Comparison of ENCODE assay signal across 16 cellular contexts in genomic region chr6:79377830-79378460, GRCh38.
DNase-seq lines count a peak whose midpoint lies in the region; ATAC-seq and TF ChIP-seq lines count a peak whose summit lies in the region.
"Had no signal": no experiment of that assay in that cellular context is flagged by ENCODE, and none has a peak within 500 bp of the region (broad histone marks: within the 10 kb centered on the region; RNA-seq: fewer than 3 reads in every experiment).

No MANE protein-coding gene starts in this region.

- H3K27ac Mint-ChIP-seq in progenitor cell of endocrine pancreas: peak overlapping the region; percentile 78
- no peak overlapping the region for H3K27ac Mint-ChIP-seq in effector memory CD8-positive, alpha-beta T cell
- H3K27ac Mint-ChIP-seq: natural killer cell, T-cell had no signal

- H3K4me3 Mint-ChIP-seq in progenitor cell of endocrine pancreas (ENCODE audit: low read depth): peak overlapping the region; percentile 45
- H3K4me3 Mint-ChIP-seq in effector memory CD8-positive, alpha-beta T cell: no peak overlapping the region
- H3K4me3 Mint-ChIP-seq: natural killer cell, T-cell had no signal

- H3K4me1 Mint-ChIP-seq in progenitor cell of endocrine pancreas (ENCODE audit: low read depth): peaks cover 23% of the 10 kb centered on the region
- no peaks in the 10 kb centered on the region for H3K4me1 Mint-ChIP-seq in effector memory CD8-positive, alpha-beta T cell (ENCODE audit: low read depth in 2 of 2)
- H3K4me1 Mint-ChIP-seq: natural killer cell had no signal

- ATAC-seq in HG03175 (IDR thresholded peaks at IDR 0.05; ENCODE audit: unreplicated experiment) (peak; percentile 49), HG02623 (IDR thresholded peaks at IDR 0.05; ENCODE audit: unreplicated experiment) (no peak)
- no peak for ATAC-seq in effector memory CD8-positive, alpha-beta T cell (replicated peaks)
- ATAC-seq: natural killer cell, T-cell had no signal

- TF ChIP-seq CTCF in choroid plexus epithelial cell (conservative IDR thresholded peaks at IDR 0.05; ENCODE audit: low read depth, low read length): no peak
- TF ChIP-seq CTCF in progenitor cell of endocrine pancreas (IDR thresholded peaks at IDR 0.05; ENCODE audit: unreplicated experiment): no peak

- H3K27me3 Mint-ChIP-seq in progenitor cell of endocrine pancreas: no peaks in the 10 kb centered on the region
- H3K27me3 Mint-ChIP-seq in effector memory CD8-positive, alpha-beta T cell: no peaks in the 10 kb centered on the region

- H3K9me3 Mint-ChIP-seq in progenitor cell of endocrine pancreas (ENCODE audit: low read depth): no peaks in the 10 kb centered on the region
- no peaks in the 10 kb centered on the region for H3K9me3 Mint-ChIP-seq in effector memory CD8-positive, alpha-beta T cell
- H3K9me3 Mint-ChIP-seq: T-cell had no signal

- DNase-seq in DMS53 (lab: John Stamatoyannopoulos, UW): peak; percentile 57
- DNase-seq in DMS53 treated with DMSO at 0.1 percent for 48 hours (lab: John Stamatoyannopoulos, UW; ENCODE audit: unreplicated experiment): no peak
- DNase-seq in choroid plexus epithelial cell (ENCODE audit: low read depth): peak; percentile 76
- no peak for DNase-seq in progenitor cell of endocrine pancreas (ENCODE audit: low spot score, unreplicated experiment)
- DNase-seq in activated CD8-positive, alpha-beta memory T cell treated with anti-CD3 and anti-CD28 coated beads for 24 hours: no peak
- no peak for DNase-seq in effector memory CD8-positive, alpha-beta T cell
- DNase-seq: 8988T, cerebellar nuclear complex, GOT3, heart left ventricle, natural killer cell, NCI-H2227 treated with DMSO at 0.1 percent for 48 hours, T-cell had no signal

- no peaks in the 10 kb centered on the region for H3K36me3 Mint-ChIP-seq in progenitor cell of endocrine pancreas (ENCODE audit: insufficient read depth)
- H3K36me3 Mint-ChIP-seq in effector memory CD8-positive, alpha-beta T cell (ENCODE audit: insufficient read depth): no peaks in the 10 kb centered on the region
- H3K36me3 Mint-ChIP-seq: natural killer cell, T-cell had no signal

- no peak overlapping the region for H3K4me3 ChIP-seq in choroid plexus epithelial cell (ENCODE audit: low read depth, low read length)
- H3K4me3 ChIP-seq: heart left ventricle, thoracic aorta had no signal

Comparison
In these comparisons a context has a peak if more than half of its experiments do, and no peak if none do; other contexts are left out.
1. DNase-seq: peak in DMS53 (single experiment) and choroid plexus epithelial cell (single experiment); none in DMS53 treated with DMSO at 0.1 percent for 48 hours (single experiment), progenitor cell of endocrine pancreas (single experiment), activated CD8-positive, alpha-beta memory T cell treated with anti-CD3 and anti-CD28 coated beads for 24 hours (single experiment) and effector memory CD8-positive, alpha-beta T cell (0 of 3).